ENCODE assay signal across 8 cellular contexts in the genomic region with DNA sequence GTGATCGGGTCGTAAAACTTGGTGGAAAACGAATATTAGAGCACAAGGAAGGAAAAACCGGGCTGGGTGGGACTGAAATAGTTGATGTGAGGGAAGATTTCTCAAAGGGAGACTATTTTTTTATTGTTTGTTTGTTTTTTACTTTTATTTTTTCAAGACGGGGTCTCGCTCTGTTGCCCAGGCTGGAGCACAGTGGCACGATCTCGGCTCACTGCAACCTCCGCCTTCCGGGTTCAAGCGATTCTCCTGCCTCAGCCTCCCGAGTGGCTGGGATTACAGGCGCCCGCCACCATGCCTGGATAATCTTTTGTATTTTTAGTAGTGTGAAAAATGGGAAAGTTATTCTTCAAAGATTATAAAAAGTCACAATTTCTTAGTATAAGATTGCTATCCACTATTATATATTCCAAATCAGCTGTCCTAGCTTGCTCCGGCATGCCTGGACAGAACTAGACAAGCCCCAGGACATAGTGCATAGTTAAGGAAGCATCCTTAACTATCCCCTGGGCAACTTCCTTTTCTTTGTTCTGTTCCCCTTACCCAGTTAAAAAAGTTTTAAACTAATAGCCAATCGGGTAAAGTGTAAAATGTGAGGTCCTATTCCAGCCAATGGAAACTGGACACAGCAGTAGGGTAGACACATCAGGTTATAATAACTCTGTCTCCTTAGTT. TPM values are rescaled to one million over a fixed set of nuclear protein-coding genes. Genes with fewer than 3 reads are reported as not detected.
DNase-seq lines count a peak whose midpoint lies in the region; ATAC-seq and TF ChIP-seq lines count a peak whose summit lies in the region.
"Not testable (repeated sequence)": the region's sequence is repeated elsewhere in the genome, so short reads cannot be mapped to it uniquely, and the experiment has no call there.

No MANE protein-coding gene starts in this region.

- H3K9me3 ChIP-seq in effector memory CD4-positive, alpha-beta T cell (ENCODE audit: control insufficient read depth, low read length); right atrium auricular region: not testable (repeated sequence)

- H3K27me3 ChIP-seq in effector memory CD4-positive, alpha-beta T cell (replicated peaks; ENCODE audit: control insufficient read depth, insufficient read depth, low read length, poor library complexity, severe bottlenecking); right atrium auricular region: not testable (repeated sequence)

- H3K4me3 ChIP-seq in AG04449 (ENCODE audit: low read depth, low read length) (peak overlapping the region; percentile 55), right atrium auricular region (peak overlapping the region; percentile 32 to 56)
- H3K4me3 ChIP-seq in effector memory CD4-positive, alpha-beta T cell (ENCODE audit: insufficient read depth, low read depth, low read length, poor library complexity, severe bottlenecking), result peak overlapping the region; percentile 57

- CTCF ChIA-PET in AG04449 (lab: Yijun Ruan, JAX); HEK293T (lab: Yijun Ruan, JAX): not testable (repeated sequence)
- CTCF ChIA-PET in T-cell (lab: Charles Lee), result interaction anchor here (0.6 to 1.2 kb wide), 4 partner anchors 85 to 113 kb away, joined by 3 to 5 read pairs (median 3); no protein-coding TSS in a partner anchor

- H3K27ac Mint-ChIP-seq in T-cell (peak overlapping the region; percentile 87 to 90), nephron (peak overlapping the region in 2 of 3 experiments; percentile 29 to 81)
- peak overlapping the region; percentile 80 to 94 for H3K27ac Mint-ChIP-seq in activated naive CD4-positive, alpha-beta T cell treated with anti-CD3 and anti-CD28 coated beads, Interleukin-2, amount 50 U/mL, for 72 hours
- H3K27ac Mint-ChIP-seq in stimulated activated naive B cell treated with anti-CD40 and anti-IgM and Interleukin-4, amounts not matched to agents 10 μg/mL and 1 μg/mL and 100 μg/mL, for 72 hours, result peak overlapping the region; percentile 88

- POLR2A ChIA-PET in AG04449 (lab: Yijun Ruan, JAX); T-cell (lab: Charles Lee): not testable (repeated sequence)
- POLR2A ChIA-PET in HEK293T (lab: Yijun Ruan, JAX), result interaction anchor here (1.8 kb wide), 1 partner anchor 15 kb away, joined by 3 read pairs; no protein-coding TSS in a partner anchor

- peaks cover 14 to 15% (median 14%) of the 10 kb centered on the region in 3 donors for H3K4me1 Mint-ChIP-seq in T-cell
- H3K4me1 Mint-ChIP-seq in nephron, result not testable (repeated sequence)
- peaks cover 17 to 20% of the 10 kb centered on the region in 2 donors for H3K4me1 Mint-ChIP-seq in stimulated activated naive B cell treated with anti-CD40 and anti-IgM and Interleukin-4, amounts not matched to agents 10 μg/mL and 1 μg/mL and 100 μg/mL, for 72 hours

- not testable (repeated sequence) for ATAC-seq in T-cell (replicated peaks in 1 of 4); activated naive CD4-positive, alpha-beta T cell treated with anti-CD3 and anti-CD28 coated beads, Interleukin-2, amount 50 U/mL, for 72 hours; stimulated activated naive B cell treated with anti-CD40 and anti-IgM and Interleukin-4, amounts not matched to agents 10 μg/mL and 1 μg/mL and 100 μg/mL, for 72 hours (replicated peaks)

- H3K9me3 Mint-ChIP-seq in T-cell; activated naive CD4-positive, alpha-beta T cell treated with anti-CD3 and anti-CD28 coated beads, Interleukin-2, amount 50 U/mL, for 72 hours; stimulated activated naive B cell treated with anti-CD40 and anti-IgM and Interleukin-4, amounts not matched to agents 10 μg/mL and 1 μg/mL and 100 μg/mL, for 72 hours: not testable (repeated sequence)
- H3K9me3 Mint-ChIP-seq in nephron, result peaks cover 37% of the 10 kb centered on the region

- H3K36me3 Mint-ChIP-seq in T-cell, result peaks cover 11% of the 10 kb centered on the region
- peaks cover 12 to 45% of the 10 kb centered on the region in 2 donors for H3K36me3 Mint-ChIP-seq in activated naive CD4-positive, alpha-beta T cell treated with anti-CD3 and anti-CD28 coated beads, Interleukin-2, amount 50 U/mL, for 72 hours
- H3K36me3 Mint-ChIP-seq in nephron (ENCODE audit: low read depth), result peaks cover 32% of the 10 kb centered on the region
- peaks cover 21 to 28% of the 10 kb centered on the region in 2 donors for H3K36me3 Mint-ChIP-seq in stimulated activated naive B cell treated with anti-CD40 and anti-IgM and Interleukin-4, amounts not matched to agents 10 μg/mL and 1 μg/mL and 100 μg/mL, for 72 hours

- DNase-seq in AG04449 (ENCODE audit: low read depth, low spot score); HEK293T (ENCODE audit: extremely low spot score); T-cell; activated naive CD4-positive, alpha-beta T cell treated with anti-CD3 and anti-CD28 coated beads, Interleukin-2, amount 50 U/mL, for 72 hours (ENCODE audit: low spot score in 2 of 2); effector memory CD4-positive, alpha-beta T cell; right atrium auricular region (ENCODE audit: low spot score); stimulated activated naive B cell treated with anti-CD40 and anti-IgM and Interleukin-4, amounts not matched to agents 10 μg/mL and 1 μg/mL and 100 μg/mL, for 72 hours: not testable (repeated sequence)

- not testable (repeated sequence) for H3K27me3 Mint-ChIP-seq in T-cell; nephron (ENCODE audit: low read depth)
- H3K27me3 Mint-ChIP-seq in stimulated activated naive B cell treated with anti-CD40 and anti-IgM and Interleukin-4, amounts not matched to agents 10 μg/mL and 1 μg/mL and 100 μg/mL, for 72 hours, result peaks cover 6 to 19% of the 10 kb centered on the region in 2 donors

- not testable (repeated sequence) for TF ChIP-seq CTCF in AG04449 (IDR thresholded peaks at IDR 0.05; ENCODE audit: insufficient read depth, low read length, missing control alignments); right atrium auricular region (IDR thresholded peaks at IDR 0.05); nephron (IDR thresholded peaks at IDR 0.05; ENCODE audit: unreplicated experiment in 3 of 3)

- H3K4me3 Mint-ChIP-seq in T-cell (peak overlapping the region; percentile 89 to 93 (median 91)), nephron (peak overlapping the region; percentile 89 to 93 (median 90))
- H3K4me3 Mint-ChIP-seq in stimulated activated naive B cell treated with anti-CD40 and anti-IgM and Interleukin-4, amounts not matched to agents 10 μg/mL and 1 μg/mL and 100 μg/mL, for 72 hours, result peak overlapping the region; percentile 82 to 90

- H3K36me3 ChIP-seq in effector memory CD4-positive, alpha-beta T cell (ENCODE audit: control insufficient read depth, insufficient read depth, low read length); right atrium auricular region: not testable (repeated sequence)

- H3K4me1 ChIP-seq in effector memory CD4-positive, alpha-beta T cell (ENCODE audit: control insufficient read depth, insufficient read depth, low read length, poor library complexity, severe bottlenecking), result peaks cover 18% of the 10 kb centered on the region
- H3K4me1 ChIP-seq in right atrium auricular region, result peaks cover 0 to 14% of the 10 kb centered on the region in 2 donors

- peak overlapping the region; percentile 82 for H3K27ac ChIP-seq in effector memory CD4-positive, alpha-beta T cell (ENCODE audit: insufficient read depth, low read length, poor library complexity, severe bottlenecking)
- H3K27ac ChIP-seq in right atrium auricular region, result peak overlapping the region in 1 of 2 donors; percentile 41

TF ChIP-seq in HEK293T, 16 proteins besides CTCF, POLR2A, EP300 and RAD21:
- TF ChIP-seq ZNF384 (IDR thresholded peaks at IDR 0.05), result peak; percentile 48; the same call in 1 of the 2 replicates

RNA-seq across cellular contexts. Expression of a gene that starts 25.6 kb away (rescaled TPM):
- 10 to 100 TPM in 3 of 5 donors, 1 to 10 TPM in 2; 6.0 to 13.9 (median 10.4) TPM for total RNA-seq in T-cell
- total RNA-seq in activated naive CD4-positive, alpha-beta T cell treated with anti-CD3 and anti-CD28 coated beads, Interleukin-2, amount 50 U/mL, for 72 hours, result 10 to 100 TPM; 15.2 to 15.8 TPM
- total RNA-seq in right atrium auricular region, result 1 to 10 TPM; 2.3 to 4.2 TPM

RNA-seq across cellular contexts. Expression of a gene that starts 26.2 kb away (rescaled TPM):
- total RNA-seq in T-cell, result 100 to 1,000 TPM in 2 of 5 donors, 10 to 100 TPM in 3; 84.0 to 104 (median 99.3) TPM
- total RNA-seq in activated naive CD4-positive, alpha-beta T cell treated with anti-CD3 and anti-CD28 coated beads, Interleukin-2, amount 50 U/mL, for 72 hours, result 10 to 100 TPM; 54.0 to 60.0 TPM
- total RNA-seq in right atrium auricular region, result 10 to 100 TPM; 20.5 to 25.5 TPM
